ENCODE assay signal across 8 cellular contexts in the genomic region with DNA sequence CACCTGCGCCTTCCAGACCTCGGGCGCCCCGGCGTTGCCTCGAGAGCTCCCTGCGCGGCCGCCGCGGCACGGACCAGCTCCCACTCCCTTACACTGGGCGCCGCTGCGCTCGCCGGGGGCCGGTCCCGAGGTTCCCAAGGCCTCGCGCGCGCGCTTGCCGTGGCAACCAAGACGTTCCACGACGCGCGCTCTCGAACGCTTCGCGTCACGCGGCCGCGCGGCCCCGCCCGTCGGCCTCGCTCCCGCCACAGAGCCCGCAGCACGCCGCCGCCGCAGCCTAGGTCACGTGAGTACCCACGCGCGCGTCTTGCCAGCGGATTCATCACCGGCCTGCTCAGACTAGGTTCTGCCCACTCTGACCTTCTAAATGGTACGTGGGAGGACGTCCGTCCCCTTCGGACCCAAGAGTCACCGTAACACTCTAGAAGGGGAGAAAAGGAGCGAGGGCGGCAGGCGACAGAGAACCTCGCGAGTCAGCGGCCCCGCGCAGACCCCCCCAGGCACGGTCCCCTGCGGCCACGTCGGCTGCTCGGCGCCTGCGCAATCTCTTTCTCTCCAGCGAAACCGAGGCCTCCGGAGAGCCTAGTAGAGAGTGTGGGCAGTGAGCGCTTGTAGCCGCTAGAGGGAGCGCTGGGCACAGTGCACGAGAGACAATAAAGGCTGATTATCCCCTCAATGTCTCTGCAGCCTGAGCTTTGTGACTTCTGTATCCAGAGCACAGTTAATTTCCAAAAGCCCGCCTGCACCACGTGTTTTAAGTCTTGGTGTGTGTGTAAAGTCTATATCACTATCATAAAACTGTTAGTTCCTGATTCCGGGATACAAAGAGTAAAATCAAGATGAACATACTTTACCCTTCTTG. TPM values are rescaled to one million over a fixed set of nuclear protein-coding genes. Genes with fewer than 3 reads are reported as not detected.
DNase-seq lines count a peak whose midpoint lies in the region; ATAC-seq, FAIRE-seq and TF ChIP-seq lines count a peak whose summit lies in the region.

A gene with protein sequence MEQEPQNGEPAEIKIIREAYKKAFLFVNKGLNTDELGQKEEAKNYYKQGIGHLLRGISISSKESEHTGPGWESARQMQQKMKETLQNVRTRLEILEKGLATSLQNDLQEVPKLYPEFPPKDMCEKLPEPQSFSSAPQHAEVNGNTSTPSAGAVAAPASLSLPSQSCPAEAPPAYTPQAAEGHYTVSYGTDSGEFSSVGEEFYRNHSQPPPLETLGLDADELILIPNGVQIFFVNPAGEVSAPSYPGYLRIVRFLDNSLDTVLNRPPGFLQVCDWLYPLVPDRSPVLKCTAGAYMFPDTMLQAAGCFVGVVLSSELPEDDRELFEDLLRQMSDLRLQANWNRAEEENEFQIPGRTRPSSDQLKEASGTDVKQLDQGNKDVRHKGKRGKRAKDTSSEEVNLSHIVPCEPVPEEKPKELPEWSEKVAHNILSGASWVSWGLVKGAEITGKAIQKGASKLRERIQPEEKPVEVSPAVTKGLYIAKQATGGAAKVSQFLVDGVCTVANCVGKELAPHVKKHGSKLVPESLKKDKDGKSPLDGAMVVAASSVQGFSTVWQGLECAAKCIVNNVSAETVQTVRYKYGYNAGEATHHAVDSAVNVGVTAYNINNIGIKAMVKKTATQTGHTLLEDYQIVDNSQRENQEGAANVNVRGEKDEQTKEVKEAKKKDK (minus strand): TSS at position 173 of the 862 bp plus-strand sequence. CDS start 10,564 bp downstream, outside the sequence.

- DNase-seq in GM10266 (ENCODE audit: extremely low spot score) (peak; percentile 91), NCI-H1417 (lab: John Stamatoyannopoulos, UW) (peak; percentile 80 to 94 (median 92)), T-cell (peak; percentile 59 to 91 (median 82)), cardiac muscle cell (ENCODE audit: low read depth in 1 of 2, low spot score in 1 of 2) (peak; percentile 91 to 97), pancreas (peak; percentile 81 to 95 (median 88)), thyroid gland (peak; percentile 92 to 93)

- peak within 1 kb of the TSS; percentile 97 for H3K27ac ChIP-seq in adipose tissue (ENCODE audit: low read depth, low read length)
- H3K27ac ChIP-seq in cardiac muscle cell, result peak within 1 kb of the TSS; percentile 63
- H3K27ac ChIP-seq in pancreas, result peak within 1 kb of the TSS; percentile 81 to 94 (median 86)
- H3K27ac ChIP-seq in thyroid gland, result peak within 1 kb of the TSS; percentile 98 to 100 (median 98)

- no peaks in the 10 kb centered on the region for H3K36me3 Mint-ChIP-seq in T-cell

- no peaks in the 10 kb centered on the region for H3K36me3 ChIP-seq in cardiac muscle cell
- H3K36me3 ChIP-seq in pancreas, result no peaks in the 10 kb centered on the region
- no peaks in the 10 kb centered on the region for H3K36me3 ChIP-seq in thyroid gland

- WGBS in adipose tissue, 3 donors, result 0 to 1% (median 0%) methylated on average over 50 to 86 of the region's 86 CpGs
- WGBS in pancreas, 2 donors, result 0% methylated on average over 79 to 86 of the region's 86 CpGs
- 2 to 3% methylated on average over 10 to 29 of the region's 86 CpGs for WGBS in thyroid gland, 2 donors

- H3K4me1 Mint-ChIP-seq in T-cell, result peaks cover 39 to 43% (median 42%) of the 10 kb centered on the region in 3 donors

- H3K27ac Mint-ChIP-seq in T-cell, result peak within 1 kb of the TSS; percentile 94 to 95

- H3K4me3 Mint-ChIP-seq in T-cell, result peak within 1 kb of the TSS; percentile 85 to 93 (median 93)

- intact Hi-C loops in pancreas (cut with DNase I) (no loop called here), thyroid gland (cut with DNase I) (no loop called here)

- POLR2A ChIA-PET in T-cell (lab: Charles Lee), result no interaction called here

- H3K4me3 ChIP-seq in cardiac muscle cell (peak within 1 kb of the TSS; percentile 80), pancreas (peak within 1 kb of the TSS; percentile 60 to 74 (median 69)), thyroid gland (replicated peaks in 1 of 3) (peak within 1 kb of the TSS; percentile 4 to 79 (median 58))

- H3K9me3 ChIP-seq in cardiac muscle cell (ENCODE audit: low read depth) (no peaks in the 10 kb centered on the region), pancreas (no peaks in the 10 kb centered on the region), thyroid gland (no peaks in the 10 kb centered on the region)

- H3K9me3 Mint-ChIP-seq in T-cell, result no peaks in the 10 kb centered on the region

- TF ChIP-seq CTCF in GM10266 (IDR thresholded peaks at IDR 0.05; ENCODE audit: control insufficient read depth, insufficient read depth, low read depth, missing control alignments), result peak; percentile 98
- TF ChIP-seq CTCF in cardiac muscle cell (IDR thresholded peaks at IDR 0.05; ENCODE audit: low read depth, low read length), result peak; percentile 98
- peak; percentile 88 to 97 (median 95) for TF ChIP-seq CTCF in pancreas (IDR thresholded peaks at IDR 0.05)
- TF ChIP-seq CTCF in thyroid gland (IDR thresholded peaks at IDR 0.05), result peak; percentile 86 to 96 (median 95)

- H3K4me1 ChIP-seq in cardiac muscle cell (ENCODE audit: low read depth), result no peaks in the 10 kb centered on the region
- peaks cover 0 to 3% (median 0%) of the 10 kb centered on the region in 3 donors for H3K4me1 ChIP-seq in pancreas
- H3K4me1 ChIP-seq in thyroid gland, result peaks cover 0 to 10% of the 10 kb centered on the region in 2 donors

- peak; percentile 98 for ATAC-seq in HG02642 (IDR thresholded peaks at IDR 0.05; ENCODE audit: poor library complexity, unreplicated experiment)
- ATAC-seq in T-cell (replicated peaks in 1 of 4), result peak; percentile 81 to 89 (median 84)
- peak; percentile 91 to 95 (median 93) for ATAC-seq in pancreas

- FAIRE-seq in pancreas (lab: Jason Lieb, UNC), result peak; percentile 78

- peak in 1 of 2 donors; percentile 78 for TF ChIP-seq POLR2A in thyroid gland (IDR thresholded peaks at IDR 0.05)

- H3K27me3 Mint-ChIP-seq in T-cell, result peaks cover 0 to 5% of the 10 kb centered on the region in 2 donors

- CTCF ChIA-PET in T-cell (lab: Charles Lee), result interaction anchor here (0.5 to 1.7 kb wide), 12 partner anchors 9 to 500 kb away, joined by 3 to 10 read pairs (median 3); no protein-coding TSS in a partner anchor

- H3K27me3 ChIP-seq in cardiac muscle cell (no peaks in the 10 kb centered on the region), pancreas (no peaks in the 10 kb centered on the region), thyroid gland (no peaks in the 10 kb centered on the region)

RNA-seq across cellular contexts. Expression of the gene that starts here (rescaled TPM):
- total RNA-seq in T-cell, result 10 to 100 TPM; 20.2 to 33.3 (median 28.8) TPM
- polyA plus RNA-seq in adipose tissue, result 10 to 100 TPM in 2 of 3 donors, 1 to 10 TPM in 1; 7.6 to 52.0 (median 33.5) TPM
- total RNA-seq in cardiac muscle cell, result 30.8 and 34.2 TPM in 2 replicates
- polyA plus RNA-seq in cardiac muscle cell, result 26.7 and 29.4 TPM in 2 replicates
- 10 to 100 TPM in 5 of 6 donors, 1 to 10 TPM in 1; 9.2 to 18.7 (median 12.0) TPM for total RNA-seq in pancreas
- 10 to 100 TPM in 1 of 2 donors, 1 to 10 TPM in 1; 5.9 to 16.1 TPM for polyA plus RNA-seq in pancreas
- 10 to 100 TPM; 63.1 to 86.9 (median 77.5) TPM for total RNA-seq in thyroid gland

Comparison
In these comparisons a context has a peak if more than half of its experiments do, and no peak if none do; other contexts are left out.
1. Peak in every context shown above with its lines: DNase-seq, ATAC-seq, H3K4me3 ChIP-seq and H3K27ac ChIP-seq.